Comparison of ENCODE assay signal across 11 cellular contexts in the genomic region with DNA sequence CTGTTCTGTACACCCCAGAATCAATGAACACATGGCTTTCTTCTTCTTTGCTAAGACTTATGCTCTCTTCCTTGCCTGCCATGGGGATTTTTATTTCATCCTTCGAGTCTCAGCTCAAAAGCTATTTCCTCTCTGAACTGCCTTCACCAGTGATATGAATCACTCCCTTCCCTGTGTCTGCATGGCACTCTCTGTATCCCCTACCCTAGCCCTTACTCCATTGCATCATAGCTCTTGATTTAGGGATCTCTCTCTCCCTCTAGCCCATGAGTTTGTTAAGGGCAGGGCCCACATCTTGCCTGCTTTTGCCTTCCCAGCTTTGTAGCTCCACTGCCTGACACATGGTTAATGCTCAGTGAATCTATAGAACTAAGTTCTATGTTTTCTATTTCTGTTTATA. TPM values are rescaled to one million over a fixed set of nuclear protein-coding genes. Genes with fewer than 3 reads are reported as not detected.
A peak's percentile ranks its signal among the peaks of the same experiment; 100 is the strongest.
DNase-seq lines count a peak whose midpoint lies in the region; ATAC-seq lines count a peak whose summit lies in the region.
"Had no signal": no experiment of that assay in that cellular context is flagged by ENCODE, and none has a peak within 500 bp of the region (broad histone marks: within the 10 kb centered on the region; RNA-seq: fewer than 3 reads in every experiment).

No MANE protein-coding gene starts in this region.

- H3K4me3 ChIP-seq in BLaER1 treated with 17β-estradiol and CSF1 and Interleukin-3, amounts not matched to agents 10 nM and 100 nM: no peak overlapping the region
- no peak overlapping the region for H3K4me3 ChIP-seq in MG63

- H3K4me1 Mint-ChIP-seq in activated T-helper 17 cell treated with anti-CD3 and anti-CD28 coated beads, Interleukin-2, amount 50 U/mL, for 72 hours: peaks cover 47% of the 10 kb centered on the region

- H3K9me3 Mint-ChIP-seq in activated T-helper 17 cell treated with anti-CD3 and anti-CD28 coated beads, Interleukin-2, amount 50 U/mL, for 72 hours: no peaks in the 10 kb centered on the region

- H3K4me3 Mint-ChIP-seq in activated T-helper 17 cell treated with anti-CD3 and anti-CD28 coated beads, Interleukin-2, amount 50 U/mL, for 72 hours: peak overlapping the region; percentile 86

- no peaks in the 10 kb centered on the region for H3K27me3 Mint-ChIP-seq in activated T-helper 17 cell treated with anti-CD3 and anti-CD28 coated beads, Interleukin-2, amount 50 U/mL, for 72 hours

- H3K9me3 ChIP-seq in BLaER1 treated with 17β-estradiol and CSF1 and Interleukin-3, amounts not matched to agents 10 nM and 100 nM (replicated peaks in 1 of 11): no peaks in the 10 kb centered on the region
- no peaks in the 10 kb centered on the region for H3K9me3 ChIP-seq in MG63

- DNase-seq in HT1080 (ENCODE audit: low read depth): peak; percentile 17
- DNase-seq in iris pigment epithelial cell (ENCODE audit: low read depth): peak; percentile 59
- DNase-seq in MG63: no peak
- DNase-seq in NCI-H146 (lab: John Stamatoyannopoulos, UW): no peak
- DNase-seq: Calu3, NCI-H1436 treated with DMSO at 0.1 percent for 48 hours had no signal

- peak overlapping the region in 3 of 11 experiments; percentile 22 to 34 (median 25); a peak in 3 of 22 replicates for H3K9ac ChIP-seq in BLaER1 treated with 17β-estradiol and CSF1 and Interleukin-3, amounts not matched to agents 10 nM and 100 nM

- H3K36me3 Mint-ChIP-seq in activated T-helper 17 cell treated with anti-CD3 and anti-CD28 coated beads, Interleukin-2, amount 50 U/mL, for 72 hours (ENCODE audit: low read depth): peaks cover 20% of the 10 kb centered on the region

- no peaks in the 10 kb centered on the region for H3K36me3 ChIP-seq in BLaER1 treated with 17β-estradiol and CSF1 and Interleukin-3, amounts not matched to agents 10 nM and 100 nM
- H3K36me3 ChIP-seq in MG63: no peaks in the 10 kb centered on the region

- peak; percentile 46 for ATAC-seq in activated T-helper 17 cell treated with anti-CD3 and anti-CD28 coated beads, Interleukin-2, amount 50 U/mL, for 72 hours (replicated peaks)
- ATAC-seq in GM18867 (IDR thresholded peaks at IDR 0.05; ENCODE audit: unreplicated experiment) (no peak), HG02642 (IDR thresholded peaks at IDR 0.05; ENCODE audit: poor library complexity, unreplicated experiment) (no peak)
- ATAC-seq: Right ventricle myocardium inferior had no signal

- H3K27me3 ChIP-seq in BLaER1 treated with 17β-estradiol and CSF1 and Interleukin-3, amounts not matched to agents 10 nM and 100 nM: no peaks in the 10 kb centered on the region
- H3K27me3 ChIP-seq in MG63: no peaks in the 10 kb centered on the region

- peaks cover 0 to 12% (median 0%) of the 10 kb centered on the region in 11 experiments; a peak in 3 of 22 replicates for H4K20me1 ChIP-seq in BLaER1 treated with 17β-estradiol and CSF1 and Interleukin-3, amounts not matched to agents 10 nM and 100 nM

- H3K27ac Mint-ChIP-seq in activated T-helper 17 cell treated with anti-CD3 and anti-CD28 coated beads, Interleukin-2, amount 50 U/mL, for 72 hours: peak overlapping the region; percentile 93

- H3K27ac ChIP-seq in BLaER1 treated with 17β-estradiol and CSF1 and Interleukin-3, amounts not matched to agents 10 nM and 100 nM: peak overlapping the region in 6 of 11 experiments; percentile 7 to 85 (median 56); a peak in 10 of 22 replicates

- peaks cover 35 to 84% (median 57%) of the 10 kb centered on the region in 10 experiments for H3K4me1 ChIP-seq in BLaER1 treated with 17β-estradiol and CSF1 and Interleukin-3, amounts not matched to agents 10 nM and 100 nM

- H3K4me2 ChIP-seq in BLaER1 treated with 17β-estradiol and CSF1 and Interleukin-3, amounts not matched to agents 10 nM and 100 nM: peak overlapping the region in 9 of 11 experiments; percentile 8 to 83 (median 69); a peak in 16 of 22 replicates

RNA-seq across cellular contexts. Expression of a gene that starts 34.9 kb away (rescaled TPM):
- 5.3 and 7.4 TPM in 2 replicates for total RNA-seq in HT1080 (2014; rRNA removed; shearing (Covaris generic))
- 2.2 and 2.4 TPM in 2 replicates for polyA plus RNA-seq in HT1080 (2015; cell fraction: cytosol; rRNA removed)
- polyA plus RNA-seq in HT1080 (2015; cell fraction: nucleus; rRNA removed): 4.6 and 6.8 TPM in 2 replicates
- total RNA-seq in activated T-helper 17 cell treated with anti-CD3 and anti-CD28 coated beads, Interleukin-2, amount 50 U/mL, for 72 hours: 10 to 100 TPM; 45.5 to 50.6 TPM
- 4.3 and 6.4 TPM in 2 replicates for total RNA-seq in MG63 (2014; rRNA removed; shearing (Covaris generic); ENCODE audit: low replicate concordance)

Comparison
In these comparisons a context has a peak if more than half of its experiments do, and no peak if none do; other contexts are left out.
1. DNase-seq: peak in HT1080 (single experiment) and iris pigment epithelial cell (single experiment); none in MG63 (single experiment) and NCI-H146 (single experiment).